Comparison of ENCODE assay signal across 8 cellular contexts in genomic region chr20:31595654-31596411, GRCh38. TPM values are rescaled to one million over a fixed set of nuclear protein-coding genes. Genes with fewer than 3 reads are reported as not detected.
DNase-seq lines count a peak whose midpoint lies in the region; ATAC-seq lines count a peak whose summit lies in the region.

No MANE protein-coding gene starts in this region.

- H3K4me1 ChIP-seq in ectodermal cell (ENCODE audit: control insufficient read depth, insufficient read depth, low read length) = peaks cover 13% of the 10 kb centered on the region
- peaks cover 17% of the 10 kb centered on the region for H3K4me1 ChIP-seq in mesodermal cell (ENCODE audit: control insufficient read depth, insufficient read depth, low read length, poor library complexity, severe bottlenecking)

- no peaks in the 10 kb centered on the region for H3K27me3 ChIP-seq in ectodermal cell (ENCODE audit: control insufficient read depth, insufficient read depth, low read length, poor library complexity, severe bottlenecking)

- WGBS in ectodermal cell, 2 experiments = 46 to 47% methylated on average over 15 of the region's 15 CpGs
- 50 to 57% methylated on average over 10 to 12 of the region's 15 CpGs for WGBS in mesodermal cell (ENCODE audit: insufficient coverage in 2 of 2), 2 experiments

- ATAC-seq in HG03457 (IDR thresholded peaks at IDR 0.05; ENCODE audit: unreplicated experiment) (no peak), HG03095 (IDR thresholded peaks at IDR 0.05; ENCODE audit: unreplicated experiment) (no peak)

- H3K36me3 ChIP-seq in ectodermal cell (ENCODE audit: control insufficient read depth, insufficient read depth, low read length) (no peaks in the 10 kb centered on the region), mesodermal cell (ENCODE audit: control insufficient read depth, insufficient read depth, low read length) (no peaks in the 10 kb centered on the region)

- H3K4me3 ChIP-seq in ectodermal cell (ENCODE audit: insufficient read depth, low read depth, low read length) (no peak overlapping the region), mesodermal cell (ENCODE audit: extremely low read depth, insufficient read depth, low read length, poor library complexity, severe bottlenecking) (no peak overlapping the region)

- peak; percentile 93 for DNase-seq in AG08395 (ENCODE audit: low spot score)
- peak; percentile 76 for DNase-seq in NCI-H2227 (lab: John Stamatoyannopoulos, UW; ENCODE audit: unreplicated experiment)
- DNase-seq in SW480 (ENCODE audit: low spot score) = no peak
- no peak for DNase-seq in COLO668 (lab: John Stamatoyannopoulos, UW; ENCODE audit: unreplicated experiment)

- H3K27ac ChIP-seq in ectodermal cell (ENCODE audit: insufficient read depth, low read depth, low read length, poor library complexity, severe bottlenecking) = peak overlapping the region; percentile 67
- H3K27ac ChIP-seq in mesodermal cell (ENCODE audit: low read depth, low read length, severe bottlenecking) = peak overlapping the region; percentile 93

- no peaks in the 10 kb centered on the region for H3K9me3 ChIP-seq in ectodermal cell (ENCODE audit: control insufficient read depth, low read length)
- H3K9me3 ChIP-seq in mesodermal cell (ENCODE audit: control insufficient read depth, low read length) = no peaks in the 10 kb centered on the region

RNA-seq across cellular contexts. Expression of gene ID1, which starts 9.3 kb away (rescaled TPM):
- 131 TPM for polyA plus RNA-seq in ectodermal cell (2013, experiment 1 of 4)
- polyA plus RNA-seq in ectodermal cell (2013, experiment 2 of 4) = 104 TPM
- 135 TPM for polyA plus RNA-seq in ectodermal cell (2013, experiment 3 of 4)
- polyA plus RNA-seq in ectodermal cell (2013, experiment 4 of 4) = 152 TPM
- 455 TPM for polyA plus RNA-seq in mesodermal cell (2013, experiment 1 of 2)
- 320 TPM for polyA plus RNA-seq in mesodermal cell (2013, experiment 2 of 2)

RNA-seq across cellular contexts. Expression of gene COX4I2, which starts 41.9 kb away (rescaled TPM):
- not detected for polyA plus RNA-seq in ectodermal cell (2013, experiment 1 of 4)
- polyA plus RNA-seq in ectodermal cell (2013, experiment 2 of 4) = not detected
- polyA plus RNA-seq in ectodermal cell (2013, experiment 3 of 4) = not detected
- not detected for polyA plus RNA-seq in ectodermal cell (2013, experiment 4 of 4)
- not detected for polyA plus RNA-seq in mesodermal cell (2013, experiment 1 of 2)
- not detected for polyA plus RNA-seq in mesodermal cell (2013, experiment 2 of 2)

Comparison
In these comparisons a context has a peak if more than half of its experiments do, and no peak if none do; other contexts are left out.
1. DNase-seq: peak in AG08395 (single experiment) and NCI-H2227 (single experiment); none in SW480 (single experiment) and COLO668 (single experiment).